9 cellular contexts compared by ENCODE assay signal in genomic region chr13:30370916-30371521, GRCh38. TPM values are rescaled to one million over a fixed set of nuclear protein-coding genes. Genes with fewer than 3 reads are reported as not detected.
DNase-seq lines count a peak whose midpoint lies in the region; ATAC-seq and TF ChIP-seq lines count a peak whose summit lies in the region.
"Had no signal": no experiment of that assay in that cellular context is flagged by ENCODE, and none has a peak within 500 bp of the region (broad histone marks: within the 10 kb centered on the region; RNA-seq: fewer than 3 reads in every experiment).

No MANE protein-coding gene starts in this region.

- H3K4me3 ChIP-seq in GM12865 (ENCODE audit: low read depth, low read length): peak overlapping the region; percentile 1; the same call in 1 of the 2 replicates
- peak overlapping the region; percentile 76 for H3K4me3 ChIP-seq in OCI-LY3 (ENCODE audit: low read length)
- no peak overlapping the region for H3K4me3 ChIP-seq in colonic mucosa
- peak overlapping the region in 1 of 8 donors; percentile 43 for H3K4me3 ChIP-seq in spleen
- no peak overlapping the region for H3K4me3 ChIP-seq in gastroesophageal sphincter
- H3K4me3 ChIP-seq: MG63 had no signal

- no peaks in the 10 kb centered on the region for H4K20me1 ChIP-seq in OCI-LY3 (ENCODE audit: insufficient read depth, low read length)

- intact Hi-C loops in colonic mucosa (cut with DNase I): no loop called here
- intact Hi-C loops in spleen (cut with DNase I; ENCODE audit: low total_unique reads): no loop called here

- H3K27me3 ChIP-seq in OCI-LY3 (ENCODE audit: low read depth, low read length): peaks cover 31% of the 10 kb centered on the region
- no peaks in the 10 kb centered on the region for H3K27me3 ChIP-seq in colonic mucosa
- no peaks in the 10 kb centered on the region for H3K27me3 ChIP-seq in spleen (replicated peaks in 1 of 7)
- H3K27me3 ChIP-seq in gastroesophageal sphincter: no peaks in the 10 kb centered on the region
- H3K27me3 ChIP-seq: MG63 had no signal

- H3K27ac ChIP-seq in OCI-LY3 (ENCODE audit: low read length) (peak overlapping the region; percentile 81), colonic mucosa (peak overlapping the region; percentile 89), spleen (peak overlapping the region; percentile 59 to 82 (median 78)), gastroesophageal sphincter (no peak overlapping the region)

- no peaks in the 10 kb centered on the region for H3K79me2 ChIP-seq in OCI-LY3 (ENCODE audit: low read length)

- WGBS in spleen, 5 donors: 76 to 83% (median 77%) methylated on average over 4 of the region's 4 CpGs
- WGBS in gastroesophageal sphincter (ENCODE audit: low coverage in 1 of 2), 2 donors: 85 to 88% methylated on average over 2 to 3 of the region's 4 CpGs

- H3K36me3 ChIP-seq in OCI-LY3 (replicated peaks; ENCODE audit: low read depth, low read length) (no peaks in the 10 kb centered on the region), colonic mucosa (no peaks in the 10 kb centered on the region), spleen (peaks cover 0 to 24% (median 2%) of the 10 kb centered on the region in 6 donors), gastroesophageal sphincter (no peaks in the 10 kb centered on the region)
- H3K36me3 ChIP-seq: MG63 had no signal

- no peak for DNase-seq in GM12865 (ENCODE audit: low read depth)
- no peak for DNase-seq in colonic mucosa
- DNase-seq in spleen: no peak
- no peak for DNase-seq in epidermal melanocyte (ENCODE audit: insufficient read length, low spot score)
- DNase-seq: cerebellar nuclear complex had no signal

- H3K4me1 ChIP-seq in OCI-LY3 (ENCODE audit: low read length): peaks cover 30% of the 10 kb centered on the region
- no peaks in the 10 kb centered on the region for H3K4me1 ChIP-seq in colonic mucosa
- H3K4me1 ChIP-seq in spleen: peaks cover 25 to 83% (median 62%) of the 10 kb centered on the region in 6 donors
- no peaks in the 10 kb centered on the region for H3K4me1 ChIP-seq in gastroesophageal sphincter

- H2AFZ ChIP-seq in OCI-LY3 (ENCODE audit: low read depth, low read length): peak overlapping the region; percentile 60; the same call in 1 of the 2 replicates

- H3K4me2 ChIP-seq in OCI-LY3 (ENCODE audit: low read length): peak overlapping the region; percentile 97

- no peak for ATAC-seq in GM19035 (IDR thresholded peaks at IDR 0.05; ENCODE audit: unreplicated experiment)
- ATAC-seq in gastroesophageal sphincter: no peak

- no peak for TF ChIP-seq EP300 in gastroesophageal sphincter (IDR thresholded peaks at IDR 0.05)

- TF ChIP-seq CTCF in GM12865 (IDR thresholded peaks at IDR 0.05; ENCODE audit: insufficient read depth, low read depth, low read length, missing control alignments) (no peak), OCI-LY3 (IDR thresholded peaks at IDR 0.05; ENCODE audit: low read depth, low read length) (no peak), colonic mucosa (IDR thresholded peaks at IDR 0.05) (no peak), spleen (IDR thresholded peaks at IDR 0.05 in 8 of 11, conservative IDR thresholded peaks at IDR 0.05 in 3 of 11) (no peak), gastroesophageal sphincter (IDR thresholded peaks at IDR 0.05) (no peak)

- peak in 1 of 3 donors; percentile 5 for TF ChIP-seq POLR2A in spleen (IDR thresholded peaks at IDR 0.05)
- no peak for TF ChIP-seq POLR2A in gastroesophageal sphincter (IDR thresholded peaks at IDR 0.05)

- H3K9ac ChIP-seq in OCI-LY3 (ENCODE audit: low read length) (peak overlapping the region; percentile 49; the same call in 1 of the 2 replicates), colonic mucosa (ENCODE audit: low read depth in 2 of 2, low read length in 2 of 2) (peak overlapping the region in 1 of 2 donors; percentile 36)

- H3K9me3 ChIP-seq in OCI-LY3 (ENCODE audit: insufficient read depth, low read length) (peaks cover 7% of the 10 kb centered on the region; the same call in 1 of the 2 replicates), colonic mucosa (no peaks in the 10 kb centered on the region), spleen (no peaks in the 10 kb centered on the region), gastroesophageal sphincter (no peaks in the 10 kb centered on the region)
- H3K9me3 ChIP-seq: MG63 had no signal

RNA-seq across cellular contexts. Expression of gene UBE2L5, which starts 51.3 kb away (rescaled TPM):
- not detected for total RNA-seq in colonic mucosa
- total RNA-seq in spleen: not detected
- under 1 TPM in 1 of 3 donors, not detected in 2; 0.05 TPM for polyA plus RNA-seq in spleen
- total RNA-seq in gastroesophageal sphincter: under 1 TPM in 1 of 4 donors, not detected in 3; 0.31 TPM

Comparison
In these comparisons a context has a peak if more than half of its experiments do, and no peak if none do; other contexts are left out.
1. H3K4me3 ChIP-seq: peak in GM12865 (single experiment) and OCI-LY3 (single experiment); none in colonic mucosa (single experiment) and gastroesophageal sphincter (0 of 2).
2. H3K27ac ChIP-seq: peak in OCI-LY3 (single experiment), colonic mucosa (single experiment) and spleen (8 of 8); none in gastroesophageal sphincter (0 of 4).